In the genomic region with DNA sequence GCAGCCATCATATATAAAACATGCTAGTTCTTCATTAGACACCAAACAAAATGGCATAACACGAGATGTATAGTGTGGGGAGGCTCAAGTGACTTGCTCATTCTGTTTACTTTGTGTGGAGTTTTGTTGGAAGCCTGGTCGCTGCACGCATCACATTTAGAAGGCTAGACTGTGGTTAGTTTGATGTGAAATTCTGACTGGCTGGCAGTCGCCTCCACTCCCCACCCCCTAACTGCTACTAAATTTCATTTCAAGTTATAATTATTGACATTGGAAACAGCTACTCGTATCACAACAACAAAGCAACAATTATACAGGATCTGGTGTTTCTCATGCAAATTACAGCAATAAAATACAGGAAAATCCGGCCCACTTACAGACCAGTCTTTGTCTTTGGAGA, we compare ENCODE assay signal across 8 cellular contexts.
DNase-seq lines count a peak whose midpoint lies in the region; ATAC-seq, FAIRE-seq and TF ChIP-seq lines count a peak whose summit lies in the region.

No MANE protein-coding gene starts in this region.

- in situ Hi-C loops in HepG2 (cut with HindIII; ENCODE audit: extremely low pct_ligation_motif_present, low pct_unique_long_range_greater_than_20kb), result no loop called here

- H3K27me3 ChIP-seq in HepG2 (ENCODE audit: control insufficient read depth in 1 of 2, insufficient read depth in 2 of 2, low read length in 2 of 2) (no peaks in the 10 kb centered on the region; a peak in 1 of 5 replicates), upper lobe of left lung (no peaks in the 10 kb centered on the region)

- no peaks in the 10 kb centered on the region for H4K20me1 ChIP-seq in HepG2 (ENCODE audit: insufficient read depth, low read length)

- WGBS in HepG2 (ENCODE audit: low lambda C conversion rate), result 40% methylated on average over 6 of the region's 6 CpGs
- WGBS in upper lobe of left lung, 2 donors, result 42 to 49% methylated on average over 6 of the region's 6 CpGs

- intact Hi-C loops in HepG2 (cut with micrococcal nuclease; ENCODE audit: unreplicated experiment), result loop anchor here (5.0 kb wide), 1 partner anchor 268 kb away; no protein-coding TSS in a partner anchor

- CTCF ChIA-PET in HepG2 (lab: Yijun Ruan, JAX; ENCODE audit: low intra/inter-chr PET ratio, low total read pairs), result no interaction called here

- DNase-seq in NCI-H345 (lab: John Stamatoyannopoulos, UW) (peak; percentile 30), NCI-H345 treated with DMSO at 0.1 percent for 48 hours (lab: John Stamatoyannopoulos, UW; ENCODE audit: unreplicated experiment) (no peak), HepG2 (ENCODE audit: low spot score) (no peak), upper lobe of left lung (no peak), DMS114 treated with DMSO at 0.1 percent for 48 hours (lab: John Stamatoyannopoulos, UW; ENCODE audit: unreplicated experiment) (no peak), superior temporal gyrus (ENCODE audit: extremely low spot score) (no peak)

- no peak for ATAC-seq in HepG2
- peak; percentile 51 to 52 for ATAC-seq in upper lobe of left lung (ENCODE audit: low FRiP score in 2 of 2)
- no peak for ATAC-seq in HG02885 (IDR thresholded peaks at IDR 0.05; ENCODE audit: poor library complexity, unreplicated experiment)

- POLR2A ChIA-PET in HepG2 (lab: Yijun Ruan, JAX), result no interaction called here

- H3K36me3 ChIP-seq in HepG2 (replicated peaks in 1 of 2; ENCODE audit: control insufficient read depth in 1 of 2, insufficient read depth in 2 of 2, low read length in 2 of 2) (no peaks in the 10 kb centered on the region), upper lobe of left lung (no peaks in the 10 kb centered on the region)

- H3K27ac ChIP-seq in HepG2 (ENCODE audit: extremely low read length, insufficient read depth, low read length) (no peak overlapping the region), upper lobe of left lung (peak overlapping the region; percentile 52 to 61 (median 58))

- TF ChIP-seq POLR2A in HepG2 (IDR thresholded peaks at IDR 0.05; ENCODE audit: insufficient read depth in 1 of 2, low read depth in 2 of 2, low read length in 2 of 2) (no peak), upper lobe of left lung (IDR thresholded peaks at IDR 0.05) (no peak)

- H3K4me1 ChIP-seq in HepG2 (ENCODE audit: insufficient read depth, low read length) (peaks cover 13% of the 10 kb centered on the region), upper lobe of left lung (peaks cover 0 to 19% (median 7%) of the 10 kb centered on the region in 4 donors)

- H3K4me1 Mint-ChIP-seq in brain, result peaks cover 43% of the 10 kb centered on the region

- no peak for TF ChIP-seq RAD21 in HepG2 (CRISPR knock-in tag; IDR thresholded peaks at IDR 0.05)

- H2AFZ ChIP-seq in HepG2 (ENCODE audit: low read length), result no peak overlapping the region

- peak overlapping the region; percentile 68 for H3K4me2 ChIP-seq in HepG2 (ENCODE audit: low read depth, low read length)

- no peaks in the 10 kb centered on the region for H3K27me3 Mint-ChIP-seq in brain

- H3K9me3 Mint-ChIP-seq in brain, result no peaks in the 10 kb centered on the region

- FAIRE-seq in HepG2 (lab: Jason Lieb, UNC), result no peak

- H3K27ac Mint-ChIP-seq in brain, result peak overlapping the region in 4 of 5 experiments; percentile 71 to 88 (median 84)

- no TSS peak for BruUV-seq in HepG2 (replicated peaks; lab: Mats Ljungman, UMichigan)

- H3K9me3 ChIP-seq in HepG2 (ENCODE audit: low read length) (no peaks in the 10 kb centered on the region), upper lobe of left lung (no peaks in the 10 kb centered on the region)

- TF ChIP-seq CTCF in brain (conservative IDR thresholded peaks at IDR 0.05) (no peak), HepG2 (CRISPR knock-in tag; IDR thresholded peaks at IDR 0.05) (no peak), upper lobe of left lung (IDR thresholded peaks at IDR 0.05) (no peak)

- H3K36me3 Mint-ChIP-seq in brain, result no peaks in the 10 kb centered on the region

- H3K4me3 ChIP-seq in HepG2 (replicated peaks in 1 of 3; ENCODE audit: insufficient read depth in 1 of 3, low read depth in 2 of 3, low read length in 3 of 3), result peak overlapping the region in 2 of 3 experiments; percentile 56 to 65; a peak in 2 of 6 replicates
- H3K4me3 ChIP-seq in upper lobe of left lung, result peak overlapping the region in 3 of 4 donors; percentile 33 to 51 (median 50)

- no peaks in the 10 kb centered on the region for H3K79me2 ChIP-seq in HepG2 (ENCODE audit: insufficient read depth, low read length)

- H3K9ac ChIP-seq in HepG2 (ENCODE audit: insufficient read depth, low read depth, low read length), result no peak overlapping the region

- peak overlapping the region; percentile 70 to 87 (median 78) for H3K4me3 Mint-ChIP-seq in brain

- no peak for TF ChIP-seq EP300 in HepG2 (IDR thresholded peaks at IDR 0.05; ENCODE audit: low read depth in 2 of 2, low read length in 2 of 2)
- no peak for TF ChIP-seq EP300 in HepG2 (CRISPR knock-in tag; IDR thresholded peaks at IDR 0.05; ENCODE audit: borderline replicate concordance)
- no peak for TF ChIP-seq EP300 in upper lobe of left lung (IDR thresholded peaks at IDR 0.05)

TF ChIP-seq in HepG2, 621 proteins besides CTCF, POLR2A, EP300 and RAD21:
- TF ChIP-seq ARHGAP35 (CRISPR knock-in tag; IDR thresholded peaks at IDR 0.05; ENCODE audit: borderline replicate concordance) (no peak), ATAD3A (CRISPR knock-in tag; IDR thresholded peaks at IDR 0.05) (no peak), ZNF768 (CRISPR knock-in tag; IDR thresholded peaks at IDR 0.05) (no peak), BHLHE40 (IDR thresholded peaks at IDR 0.05; ENCODE audit: low read length) (no peak), SALL1 (CRISPR knock-in tag; IDR thresholded peaks at IDR 0.05) (no peak), ZNF205 (CRISPR knock-in tag; IDR thresholded peaks at IDR 0.05) (no peak), TBP (CRISPR knock-in tag; IDR thresholded peaks at IDR 0.05) (no peak), NFYC (CRISPR knock-in tag; IDR thresholded peaks at IDR 0.05) (no peak), SP2 (CRISPR knock-in tag; IDR thresholded peaks at IDR 0.05) (no peak), FOSL1 (CRISPR knock-in tag; IDR thresholded peaks at IDR 0.05; ENCODE audit: borderline replicate concordance) (no peak)
- TF ChIP-seq, protein P1, sequence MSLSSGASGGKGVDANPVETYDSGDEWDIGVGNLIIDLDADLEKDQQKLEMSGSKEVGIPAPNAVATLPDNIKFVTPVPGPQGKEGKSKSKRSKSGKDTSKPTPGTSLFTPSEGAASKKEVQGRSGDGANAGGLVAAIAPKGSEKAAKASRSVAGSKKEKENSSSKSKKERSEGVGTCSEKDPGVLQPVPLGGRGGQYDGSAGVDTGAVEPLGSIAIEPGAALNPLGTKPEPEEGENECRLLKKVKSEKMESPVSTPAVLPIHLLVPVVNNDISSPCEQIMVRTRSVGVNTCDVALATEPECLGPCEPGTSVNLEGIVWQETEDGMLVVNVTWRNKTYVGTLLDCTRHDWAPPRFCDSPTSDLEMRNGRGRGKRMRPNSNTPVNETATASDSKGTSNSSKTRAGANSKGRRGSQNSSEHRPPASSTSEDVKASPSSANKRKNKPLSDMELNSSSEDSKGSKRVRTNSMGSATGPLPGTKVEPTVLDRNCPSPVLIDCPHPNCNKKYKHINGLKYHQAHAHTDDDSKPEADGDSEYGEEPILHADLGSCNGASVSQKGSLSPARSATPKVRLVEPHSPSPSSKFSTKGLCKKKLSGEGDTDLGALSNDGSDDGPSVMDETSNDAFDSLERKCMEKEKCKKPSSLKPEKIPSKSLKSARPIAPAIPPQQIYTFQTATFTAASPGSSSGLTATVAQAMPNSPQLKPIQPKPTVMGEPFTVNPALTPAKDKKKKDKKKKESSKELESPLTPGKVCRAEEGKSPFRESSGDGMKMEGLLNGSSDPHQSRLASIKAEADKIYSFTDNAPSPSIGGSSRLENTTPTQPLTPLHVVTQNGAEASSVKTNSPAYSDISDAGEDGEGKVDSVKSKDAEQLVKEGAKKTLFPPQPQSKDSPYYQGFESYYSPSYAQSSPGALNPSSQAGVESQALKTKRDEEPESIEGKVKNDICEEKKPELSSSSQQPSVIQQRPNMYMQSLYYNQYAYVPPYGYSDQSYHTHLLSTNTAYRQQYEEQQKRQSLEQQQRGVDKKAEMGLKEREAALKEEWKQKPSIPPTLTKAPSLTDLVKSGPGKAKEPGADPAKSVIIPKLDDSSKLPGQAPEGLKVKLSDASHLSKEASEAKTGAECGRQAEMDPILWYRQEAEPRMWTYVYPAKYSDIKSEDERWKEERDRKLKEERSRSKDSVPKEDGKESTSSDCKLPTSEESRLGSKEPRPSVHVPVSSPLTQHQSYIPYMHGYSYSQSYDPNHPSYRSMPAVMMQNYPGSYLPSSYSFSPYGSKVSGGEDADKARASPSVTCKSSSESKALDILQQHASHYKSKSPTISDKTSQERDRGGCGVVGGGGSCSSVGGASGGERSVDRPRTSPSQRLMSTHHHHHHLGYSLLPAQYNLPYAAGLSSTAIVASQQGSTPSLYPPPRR (CRISPR knock-in tag; IDR thresholded peaks at IDR 0.05; ENCODE audit: borderline replicate concordance), result no peak
TF ChIP-seq in HepG2: peak in this region for 0.

Comparison
In these comparisons a context has a peak if more than half of its experiments do, and no peak if none do; other contexts are left out.
1. ATAC-seq: peak in upper lobe of left lung (2 of 2); none in HepG2 (single experiment) and HG02885 (single experiment).